ENCODE assay signal across 9 cellular contexts in genomic region chr11:47415091-47415854, GRCh38. TPM values are rescaled to one million over a fixed set of nuclear protein-coding genes. Genes with fewer than 3 reads are reported as not detected.
DNase-seq lines count a peak whose midpoint lies in the region; ATAC-seq lines count a peak whose summit lies in the region.
"Had no signal": no experiment of that assay in that cellular context is flagged by ENCODE, and none has a peak within 500 bp of the region (broad histone marks: within the 10 kb centered on the region; RNA-seq: fewer than 3 reads in every experiment).

No MANE protein-coding gene starts in this region.

- H3K9ac ChIP-seq in NT2/D1 (ENCODE audit: insufficient read length, low read depth), result peak overlapping the region; percentile 72

- peak overlapping the region in 19 of 21 experiments; percentile 30 to 81 (median 65) for H3K27ac ChIP-seq in skin epidermis

- H3K36me3 ChIP-seq in NT2/D1 (ENCODE audit: insufficient read depth, insufficient read length, low read length), result peaks cover 89% of the 10 kb centered on the region

- no peaks in the 10 kb centered on the region for H3K9me3 ChIP-seq in NT2/D1 (ENCODE audit: insufficient read depth, low read length)

- H3K4me1 ChIP-seq in NT2/D1 (ENCODE audit: insufficient read depth, insufficient read length), result peaks cover 32% of the 10 kb centered on the region

- no peaks in the 10 kb centered on the region for H3K27me3 ChIP-seq in NT2/D1 (ENCODE audit: insufficient read depth, insufficient read length)

- ATAC-seq in esophagus mucosa (peak; percentile 1), GM18520 (IDR thresholded peaks at IDR 0.05; ENCODE audit: unreplicated experiment) (no peak), HG03025 (IDR thresholded peaks at IDR 0.05; ENCODE audit: low FRiP score, unreplicated experiment) (no peak)

- H3K4me3 ChIP-seq in NT2/D1 (ENCODE audit: insufficient read length, low read depth) (no peak overlapping the region), skin epidermis (no peak overlapping the region)

- DNase-seq in NT2/D1 (ENCODE audit: low read depth, low spot score), result no peak
- no peak for DNase-seq in A172 (ENCODE audit: low spot score)
- DNase-seq: activated CD4-positive, alpha-beta memory T cell treated with anti-CD3 and anti-CD28 coated beads, Interleukin-2, amount 10 ng/mL, durations not matched to agents 7 days and 5 days had no signal

RNA-seq across cellular contexts. Expression of gene SLC39A13, which starts 6.9 kb away (rescaled TPM):
- total RNA-seq in esophagus mucosa, result 6.4 TPM
- total RNA-seq in A172 (2014; rRNA removed; shearing (Covaris generic)), result 103 and 108 TPM in 2 replicates

RNA-seq across cellular contexts. Expression of gene PSMC3, which starts 11.0 kb away (rescaled TPM):
- total RNA-seq in esophagus mucosa, result 88.2 TPM
- 435 and 665 TPM in 2 replicates for total RNA-seq in A172 (2014; rRNA removed; shearing (Covaris generic))

RNA-seq across cellular contexts. Expression of gene RAPSN, which starts 33.7 kb away (rescaled TPM):
- total RNA-seq in esophagus mucosa, result 0.44 TPM
- total RNA-seq in A172 (2014; rRNA removed; shearing (Covaris generic)), result not detected in 2 replicates

RNA-seq across cellular contexts. Expression of gene SPI1, which starts 36.9 kb away (rescaled TPM):
- 2.2 TPM for total RNA-seq in esophagus mucosa
- total RNA-seq in A172 (2014; rRNA removed; shearing (Covaris generic)), result 0.10 TPM in 1 of 2 replicates, not detected in the other
- total RNA-seq: activated CD4-positive, alpha-beta memory T cell treated with anti-CD3 and anti-CD28 coated beads, Interleukin-2, amount 10 ng/mL, durations not matched to agents 7 days and 5 days; dermis microvascular lymphatic vessel endothelial cell; lung microvascular endothelial cell had no signal

Comparison
In these comparisons a context has a peak if more than half of its experiments do, and no peak if none do; other contexts are left out.
1. RNA of gene SLC39A13, which starts 6.9 kb away (total RNA-seq): 103 to 108 TPM in A172; 6.4 TPM in esophagus mucosa (single experiment); every median in the first group is over 10 times any median in the second.